Comparison of ENCODE assay signal across 23 cellular contexts in the genomic region with DNA sequence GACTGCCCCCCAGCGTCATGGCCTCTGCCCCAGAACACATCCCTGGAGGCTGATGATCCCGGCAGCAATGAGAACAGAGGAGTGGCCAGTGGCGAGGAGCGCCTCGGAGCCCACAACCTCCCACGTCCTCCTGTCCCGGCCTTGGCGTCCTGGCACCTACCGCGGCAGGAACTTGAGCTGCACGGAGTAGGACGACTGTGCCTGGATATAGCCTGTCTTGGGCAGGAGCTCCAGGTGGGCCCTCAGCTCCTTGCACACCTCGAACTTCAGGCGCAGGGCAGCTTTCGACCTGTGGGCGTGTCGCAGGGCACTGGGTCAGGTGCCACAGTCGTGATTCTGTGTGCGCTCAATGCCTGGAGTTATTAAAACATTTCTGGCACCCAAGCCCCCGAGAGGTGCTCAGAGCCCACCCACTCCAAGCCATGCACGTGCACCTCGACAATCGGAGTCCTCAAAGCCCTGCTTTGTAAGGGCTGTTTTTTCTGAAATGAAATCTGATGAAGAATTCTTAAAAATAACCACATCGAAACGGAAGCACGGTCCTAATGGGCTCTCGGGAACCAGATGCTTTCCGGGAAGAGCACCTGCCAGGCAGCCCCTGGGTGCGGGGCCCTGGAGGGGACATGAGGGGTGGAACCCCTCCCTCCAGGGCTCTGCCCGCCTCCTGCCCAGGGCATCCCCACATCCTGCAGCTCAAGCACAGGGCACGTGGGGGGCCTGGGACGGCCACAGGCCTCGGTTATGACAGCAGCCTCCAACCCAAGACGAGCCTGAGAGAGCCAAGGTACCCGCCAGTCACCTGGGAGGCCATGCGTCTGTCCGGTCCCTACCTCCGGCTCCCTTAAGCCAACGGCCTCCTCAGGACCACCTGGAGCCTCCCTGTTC. TPM values are rescaled to one million over a fixed set of nuclear protein-coding genes. Genes with fewer than 3 reads are reported as not detected.
DNase-seq lines count a peak whose midpoint lies in the region; ATAC-seq, FAIRE-seq and TF ChIP-seq lines count a peak whose summit lies in the region.
"Had no signal": no experiment of that assay in that cellular context is flagged by ENCODE, and none has a peak within 500 bp of the region (broad histone marks: within the 10 kb centered on the region; RNA-seq: fewer than 3 reads in every experiment).

No MANE protein-coding gene starts in this region.

- H3K4me1 ChIP-seq in heart right ventricle, result peaks cover 0 to 19% (median 9%) of the 10 kb centered on the region in 9 donors
- H3K4me1 ChIP-seq in SJCRH30, result peaks cover 14% of the 10 kb centered on the region
- H3K4me1 ChIP-seq in HepG2 (ENCODE audit: insufficient read depth, low read length), result peaks cover 76% of the 10 kb centered on the region
- H3K4me1 ChIP-seq in spleen, result peaks cover 0 to 18% (median 10%) of the 10 kb centered on the region in 6 donors
- no peaks in the 10 kb centered on the region for H3K4me1 ChIP-seq in psoas muscle

- peak overlapping the region; percentile 84 for H3K9ac ChIP-seq in HepG2 (ENCODE audit: insufficient read depth, low read depth, low read length)
- H3K9ac ChIP-seq: KMS-11 had no signal

- FAIRE-seq in HepG2 (lab: Jason Lieb, UNC), result no peak
- FAIRE-seq: HTR-8/SVneo had no signal

- ATAC-seq in Right ventricle myocardium superior (ENCODE audit: poor library complexity) (no peak), heart right ventricle (no peak), HepG2 (peak; percentile 0; the same call in 2 of the 3 replicates), psoas muscle (no peak)
- ATAC-seq: HCT116 had no signal

- in situ Hi-C loops in HepG2 (cut with HindIII; ENCODE audit: extremely low pct_ligation_motif_present, low pct_unique_long_range_greater_than_20kb), result no loop called here

- H4K20me1 ChIP-seq in HepG2 (ENCODE audit: insufficient read depth, low read length), result 0 out of 2 replicates have a peak, but pooled peaks cover 3% of the 10 kb centered on the region

- H3K79me2 ChIP-seq in HepG2 (ENCODE audit: insufficient read depth, low read length), result peaks cover 13% of the 10 kb centered on the region

- BruUV-seq in HepG2 (replicated peaks; lab: Mats Ljungman, UMichigan), result TSS peak; percentile 65

- intact Hi-C loops in Right ventricle myocardium superior (cut with DNase I), result loop anchor here (5.0 kb wide), 1 partner anchor 100 kb away; no protein-coding TSS in a partner anchor
- intact Hi-C loops in heart right ventricle (cut with DNase I), result loop anchor here in 5 of 10 donors (2.0 to 10.0 kb wide), 4 partner anchors 103 to 223 kb away; no protein-coding TSS in a partner anchor
- intact Hi-C loops in HepG2 (cut with micrococcal nuclease; ENCODE audit: unreplicated experiment), result no loop called here
- intact Hi-C loops in spleen (cut with DNase I; ENCODE audit: low total_unique reads), result loop anchor here (10.0 kb wide), 1 partner anchor 103 kb away; no protein-coding TSS in a partner anchor
- intact Hi-C loops in psoas muscle (cut with DNase I), result loop anchor here in 1 of 2 donors (5.0 kb wide), 1 partner anchor 105 kb away; no protein-coding TSS in a partner anchor

- DNase-seq in Right ventricle myocardium superior (peak; percentile 31), heart right ventricle (no peak), SJCRH30 (peak in 1 of 2 experiments; percentile 2), HepG2 (ENCODE audit: low spot score) (no peak), spleen (peak; percentile 59), NCI-H748 treated with DMSO at 0.1 percent for 48 hours (lab: John Stamatoyannopoulos, UW) (no peak), NCI-H2081 (lab: John Stamatoyannopoulos, UW) (no peak), psoas muscle (no peak)
- DNase-seq: 8988T, AML-193, DMS79 treated with DMSO at 0.1 percent for 48 hours, GOT3, IMR-90, NCI-H1694, NCI-H2081 treated with DMSO at 0.1 percent for 48 hours, NCI-H2171 treated with DMSO at 0.1 percent for 48 hours, NCI-H524 treated with DMSO at 0.1 percent for 48 hours had no signal

- H2AFZ ChIP-seq in HepG2 (ENCODE audit: low read length), result no peak overlapping the region

- CTCF ChIA-PET in HepG2 (lab: Yijun Ruan, JAX; ENCODE audit: low intra/inter-chr PET ratio, low total read pairs), result interaction anchor here (1.6 kb wide), 1 partner anchor 102 kb away, joined by 4 read pairs; no protein-coding TSS in a partner anchor

- no peak overlapping the region for H3K4me3 ChIP-seq in heart right ventricle
- H3K4me3 ChIP-seq in SJCRH30, result peak overlapping the region; percentile 42
- H3K4me3 ChIP-seq in HepG2 (replicated peaks in 1 of 3; ENCODE audit: insufficient read depth in 1 of 3, low read depth in 2 of 3, low read length in 3 of 3), result peak overlapping the region; percentile 29 to 87 (median 67); a peak in 5 of 6 replicates
- H3K4me3 ChIP-seq in spleen, result no peak overlapping the region
- H3K4me3 ChIP-seq in psoas muscle, result no peak overlapping the region

- H3K4me2 ChIP-seq in HepG2 (ENCODE audit: low read depth, low read length), result peak overlapping the region; percentile 95
- H3K4me2 ChIP-seq: KMS-11 had no signal

- POLR2A ChIA-PET in HepG2 (lab: Yijun Ruan, JAX), result interaction anchor here (1.2 to 4.3 kb wide), 7 partner anchors 18 to 102 kb away, joined by 3 to 55 read pairs (median 10); a partner anchor contains a TSS

- TF ChIP-seq EP300 in HepG2 (IDR thresholded peaks at IDR 0.05; ENCODE audit: low read depth in 2 of 2, low read length in 2 of 2) (no peak), HepG2 (CRISPR knock-in tag; IDR thresholded peaks at IDR 0.05; ENCODE audit: borderline replicate concordance) (no peak)

- no peak for TF ChIP-seq CTCF in heart right ventricle (IDR thresholded peaks at IDR 0.05)
- TF ChIP-seq CTCF in HepG2 (CRISPR knock-in tag; IDR thresholded peaks at IDR 0.05), result no peak
- no peak for TF ChIP-seq CTCF in spleen (IDR thresholded peaks at IDR 0.05 in 8 of 11, conservative IDR thresholded peaks at IDR 0.05 in 3 of 11)
- TF ChIP-seq CTCF in psoas muscle (IDR thresholded peaks at IDR 0.05), result no peak

- no peak overlapping the region for H3K27ac ChIP-seq in heart right ventricle
- H3K27ac ChIP-seq in SJCRH30, result no peak overlapping the region
- H3K27ac ChIP-seq in HepG2 (ENCODE audit: extremely low read length, insufficient read depth, low read length), result peak overlapping the region; percentile 91
- no peak overlapping the region for H3K27ac ChIP-seq in spleen
- no peak overlapping the region for H3K27ac ChIP-seq in psoas muscle
- H3K27ac ChIP-seq: KMS-11, RWPE1 had no signal

- 77 to 82% methylated on average over 39 of the region's 39 CpGs for WGBS in heart right ventricle, 2 donors
- WGBS in HepG2 (ENCODE audit: low lambda C conversion rate), result 70% methylated on average over 16 of the region's 39 CpGs
- 79 to 84% (median 81%) methylated on average over 33 to 39 of the region's 39 CpGs for WGBS in spleen, 5 donors
- 55 to 67% (median 57%) methylated on average over 36 to 39 of the region's 39 CpGs for WGBS in psoas muscle, 3 donors

- TF ChIP-seq POLR2A in HepG2 (IDR thresholded peaks at IDR 0.05; ENCODE audit: insufficient read depth in 1 of 2, low read depth in 2 of 2, low read length in 2 of 2) (no peak), spleen (IDR thresholded peaks at IDR 0.05) (no peak)

- H3K27me3 ChIP-seq in heart right ventricle, result peaks cover 0 to 32% (median 10%) of the 10 kb centered on the region in 7 donors
- H3K27me3 ChIP-seq in SJCRH30, result peaks cover 12% of the 10 kb centered on the region
- H3K27me3 ChIP-seq in HepG2 (ENCODE audit: control insufficient read depth in 1 of 2, insufficient read depth in 2 of 2, low read length in 2 of 2), result no peaks in the 10 kb centered on the region
- H3K27me3 ChIP-seq in spleen (replicated peaks in 1 of 7), result peaks cover 0 to 32% (median 0%) of the 10 kb centered on the region in 7 donors
- H3K27me3 ChIP-seq in psoas muscle (ENCODE audit: insufficient read depth in 3 of 3, low read length in 2 of 3), result peaks cover 0 to 48% (median 0%) of the 10 kb centered on the region in 3 donors

- no peak for TF ChIP-seq RAD21 in HepG2 (CRISPR knock-in tag; IDR thresholded peaks at IDR 0.05)

- H3K36me3 ChIP-seq in heart right ventricle, result no peaks in the 10 kb centered on the region
- H3K36me3 ChIP-seq in SJCRH30, result no peaks in the 10 kb centered on the region
- H3K36me3 ChIP-seq in HepG2 (replicated peaks in 1 of 2; ENCODE audit: control insufficient read depth in 1 of 2, insufficient read depth in 2 of 2, low read length in 2 of 2), result no peaks in the 10 kb centered on the region; a peak in 1 of 5 replicates
- H3K36me3 ChIP-seq in spleen, result no peaks in the 10 kb centered on the region
- H3K36me3 ChIP-seq in psoas muscle (ENCODE audit: insufficient read depth in 1 of 2, low read depth in 1 of 2), result no peaks in the 10 kb centered on the region

- no peaks in the 10 kb centered on the region for H3K9me3 ChIP-seq in heart right ventricle
- H3K9me3 ChIP-seq in SJCRH30 (replicated peaks), result no peaks in the 10 kb centered on the region
- no peaks in the 10 kb centered on the region for H3K9me3 ChIP-seq in HepG2 (ENCODE audit: low read length)
- no peaks in the 10 kb centered on the region for H3K9me3 ChIP-seq in spleen
- no peaks in the 10 kb centered on the region for H3K9me3 ChIP-seq in psoas muscle

RNA-seq across cellular contexts. Expression of a gene that starts 23.0 kb away (rescaled TPM):
- total RNA-seq in Right ventricle myocardium superior (2.1 TPM), heart right ventricle (1 to 10 TPM in 6 of 10 donors, under 1 TPM in 2, not detected in 2; 0.58 to 3.1 (median 1.9) TPM), HepG2 (2016; rRNA removed; fragmentation: Illumina TruSeq; extraction: Trizol) (12.9 and 18.7 TPM in 2 replicates), spleen (1 to 10 TPM in 6 of 7 donors, not detected in 1; 1.1 to 4.7 (median 1.8) TPM), psoas muscle (100 to 1,000 TPM in 1 of 4 donors, 10 to 100 TPM in 3; 37.2 to 107 (median 53.4) TPM)
- polyA plus RNA-seq in heart right ventricle (10 to 100 TPM in 1 of 2 donors, 1 to 10 TPM in 1; 1.0 to 11.5 TPM), HepG2 (2011; rRNA removed) (13.2 and 15.3 TPM in 2 replicates), spleen (1 to 10 TPM in 1 of 3 donors, under 1 TPM in 2; 0.35 to 1.9 (median 0.64) TPM), psoas muscle (100 to 1,000 TPM in 2 of 3 donors, 10 to 100 TPM in 1; 42.0 to 137 (median 114) TPM)
- 0.61 and 1.0 TPM in 2 replicates for total RNA-seq in SJCRH30 (2014; rRNA removed; shearing (Covaris generic))
- total RNA-seq in HepG2 (2016; cell fraction: cytosol; rRNA removed; fragmentation: Illumina TruSeq; extraction: Trizol; ENCODE audit: low read depth), result 49.1 and 56.2 TPM in 2 replicates
- total RNA-seq in HepG2 (2016; cell fraction: insoluble cytoplasmic fraction; rRNA removed; fragmentation: Illumina TruSeq; extraction: Trizol), result 9.2 and 18.5 TPM in 2 replicates
- 52.4 and 62.3 TPM in 2 replicates for total RNA-seq in HepG2 (2016; cell fraction: membrane; rRNA removed; fragmentation: Illumina TruSeq; extraction: Trizol)
- 7.7 and 11.9 TPM in 2 replicates for total RNA-seq in HepG2 (2016; cell fraction: nucleus; rRNA removed; fragmentation: Illumina TruSeq; extraction: Trizol)
- polyA plus RNA-seq in HepG2 (2011; cell fraction: cytosol; rRNA removed), result 12.8 and 25.5 TPM in 2 replicates
- 29.4 and 36.3 TPM in 2 replicates for polyA plus RNA-seq in HepG2 (2011; cell fraction: nucleus; rRNA removed)
- 6.6 and 7.8 TPM in 2 replicates for polyA plus RNA-seq in HepG2 (2012)
- 77.9 and 88.5 TPM in 2 replicates for polyA plus RNA-seq in HepG2 (2016; cell fraction: cytosol; fragmentation: Illumina TruSeq; extraction: Trizol; ENCODE audit: low read depth)
- 13.6 and 17.5 TPM in 2 replicates for polyA plus RNA-seq in HepG2 (2016; cell fraction: insoluble cytoplasmic fraction; fragmentation: Illumina TruSeq; extraction: Trizol; ENCODE audit: low read depth)
- polyA plus RNA-seq in HepG2 (2016; cell fraction: membrane; fragmentation: Illumina TruSeq; extraction: Trizol; ENCODE audit: low read depth), result 69.4 and 73.4 TPM in 2 replicates
- polyA plus RNA-seq in HepG2 (2016; cell fraction: nucleus; fragmentation: Illumina TruSeq; extraction: Trizol; ENCODE audit: insufficient read depth, low read depth), result 21.1 and 21.2 TPM in 2 replicates
- 1.1 and 27.0 TPM in 2 replicates for polyA minus RNA-seq in HepG2 (2011; rRNA and poly(A)+ RNA removed; ENCODE audit: low replicate concordance)
- polyA minus RNA-seq in HepG2 (2011; cell fraction: cytosol; rRNA and poly(A)+ RNA removed), result 7.6 and 7.8 TPM in 2 replicates
- 2.3 and 2.6 TPM in 2 replicates for polyA minus RNA-seq in HepG2 (2011; cell fraction: nucleus; rRNA and poly(A)+ RNA removed)
- total RNA-seq: M059J had no signal
- polyA plus RNA-seq: CD14-positive monocyte had no signal

RNA-seq across cellular contexts. Expression of a gene that starts 27.1 kb away (rescaled TPM):
- total RNA-seq in Right ventricle myocardium superior, result not detected
- under 1 TPM in 2 of 10 donors, not detected in 8; 0.20 TPM for total RNA-seq in heart right ventricle
- polyA plus RNA-seq in heart right ventricle, result under 1 TPM; 0.09 to 0.88 TPM
- total RNA-seq in SJCRH30 (2014; rRNA removed; shearing (Covaris generic)), result 0.12 and 0.20 TPM in 2 replicates
- 0.11 TPM in 1 of 2 replicates, not detected in the other for total RNA-seq in HepG2 (2016; rRNA removed; fragmentation: Illumina TruSeq; extraction: Trizol)
- total RNA-seq in HepG2 (2016; cell fraction: cytosol; rRNA removed; fragmentation: Illumina TruSeq; extraction: Trizol; ENCODE audit: low read depth), result not detected in 2 replicates
- 0.13 TPM in 1 of 2 replicates, not detected in the other for total RNA-seq in HepG2 (2016; cell fraction: insoluble cytoplasmic fraction; rRNA removed; fragmentation: Illumina TruSeq; extraction: Trizol)
- not detected in 2 replicates for total RNA-seq in HepG2 (2016; cell fraction: membrane; rRNA removed; fragmentation: Illumina TruSeq; extraction: Trizol)
- total RNA-seq in HepG2 (2016; cell fraction: nucleus; rRNA removed; fragmentation: Illumina TruSeq; extraction: Trizol), result not detected in 2 replicates
- polyA plus RNA-seq in HepG2 (2011; rRNA removed), result 0.12 TPM in 1 of 2 replicates, not detected in the other
- not detected in 2 replicates for polyA plus RNA-seq in HepG2 (2011; cell fraction: cytosol; rRNA removed)
- polyA plus RNA-seq in HepG2 (2011; cell fraction: nucleus; rRNA removed), result 0.80 and 1.5 TPM in 2 replicates
- polyA plus RNA-seq in HepG2 (2012), result not detected in 2 replicates
- polyA plus RNA-seq in HepG2 (2016; cell fraction: cytosol; fragmentation: Illumina TruSeq; extraction: Trizol; ENCODE audit: low read depth), result not detected in 2 replicates
- not detected in 2 replicates for polyA plus RNA-seq in HepG2 (2016; cell fraction: insoluble cytoplasmic fraction; fragmentation: Illumina TruSeq; extraction: Trizol; ENCODE audit: low read depth)
- polyA plus RNA-seq in HepG2 (2016; cell fraction: membrane; fragmentation: Illumina TruSeq; extraction: Trizol; ENCODE audit: low read depth), result not detected in 2 replicates
- 0.38 and 0.87 TPM in 2 replicates for polyA plus RNA-seq in HepG2 (2016; cell fraction: nucleus; fragmentation: Illumina TruSeq; extraction: Trizol; ENCODE audit: insufficient read depth, low read depth)
- polyA minus RNA-seq in HepG2 (2011; rRNA and poly(A)+ RNA removed; ENCODE audit: low replicate concordance), result not detected in 2 replicates
- polyA minus RNA-seq in HepG2 (2011; cell fraction: cytosol; rRNA and poly(A)+ RNA removed), result not detected in 2 replicates
- polyA minus RNA-seq in HepG2 (2011; cell fraction: nucleus; rRNA and poly(A)+ RNA removed), result 0.64 TPM in 1 of 2 replicates, not detected in the other
- 1 to 10 TPM in 1 of 7 donors, under 1 TPM in 4, not detected in 2; 0.34 to 3.0 (median 0.66) TPM for total RNA-seq in spleen
- 1 to 10 TPM in 1 of 3 donors, under 1 TPM in 2; 0.58 to 1.8 (median 0.85) TPM for polyA plus RNA-seq in spleen
- total RNA-seq in psoas muscle, result 10 to 100 TPM in 2 of 4 donors, 1 to 10 TPM in 2; 4.2 to 54.5 (median 16.0) TPM
- polyA plus RNA-seq in psoas muscle, result 10 to 100 TPM in 2 of 3 donors, 1 to 10 TPM in 1; 9.7 to 75.4 (median 49.8) TPM
- total RNA-seq: IMR-90, M059J had no signal
- polyA plus RNA-seq: CD14-positive monocyte had no signal

RNA-seq across cellular contexts. Expression of a gene that starts 51.2 kb away (rescaled TPM):
- total RNA-seq in Right ventricle myocardium superior (154 TPM), heart right ventricle (100 to 1,000 TPM; 139 to 228 (median 174) TPM), HepG2 (2016; rRNA removed; fragmentation: Illumina TruSeq; extraction: Trizol) (66.2 and 76.7 TPM in 2 replicates), spleen (100 to 1,000 TPM; 186 to 304 (median 273) TPM), psoas muscle (10 to 100 TPM; 68.0 to 90.3 (median 75.9) TPM)
- polyA plus RNA-seq in heart right ventricle (100 to 1,000 TPM in 1 of 2 donors, 10 to 100 TPM in 1; 64.9 to 109 TPM), HepG2 (2011; rRNA removed) (327 and 345 TPM in 2 replicates), spleen (100 to 1,000 TPM in 1 of 3 donors, 10 to 100 TPM in 2; 76.0 to 132 (median 95.5) TPM), psoas muscle (100 to 1,000 TPM in 1 of 3 donors, 10 to 100 TPM in 2; 32.3 to 100 (median 58.4) TPM)
- total RNA-seq in SJCRH30 (2014; rRNA removed; shearing (Covaris generic)), result 167 and 184 TPM in 2 replicates
- total RNA-seq in HepG2 (2016; cell fraction: cytosol; rRNA removed; fragmentation: Illumina TruSeq; extraction: Trizol; ENCODE audit: low read depth), result 98.5 and 108 TPM in 2 replicates
- total RNA-seq in HepG2 (2016; cell fraction: insoluble cytoplasmic fraction; rRNA removed; fragmentation: Illumina TruSeq; extraction: Trizol), result 68.2 and 68.8 TPM in 2 replicates
- total RNA-seq in HepG2 (2016; cell fraction: membrane; rRNA removed; fragmentation: Illumina TruSeq; extraction: Trizol), result 163 and 168 TPM in 2 replicates
- total RNA-seq in HepG2 (2016; cell fraction: nucleus; rRNA removed; fragmentation: Illumina TruSeq; extraction: Trizol), result 45.2 and 49.3 TPM in 2 replicates
- 278 and 286 TPM in 2 replicates for polyA plus RNA-seq in HepG2 (2011; cell fraction: cytosol; rRNA removed)
- 169 and 179 TPM in 2 replicates for polyA plus RNA-seq in HepG2 (2011; cell fraction: nucleus; rRNA removed)
- 196 and 197 TPM in 2 replicates for polyA plus RNA-seq in HepG2 (2012)
- polyA plus RNA-seq in HepG2 (2016; cell fraction: cytosol; fragmentation: Illumina TruSeq; extraction: Trizol; ENCODE audit: low read depth), result 302 and 370 TPM in 2 replicates
- polyA plus RNA-seq in HepG2 (2016; cell fraction: insoluble cytoplasmic fraction; fragmentation: Illumina TruSeq; extraction: Trizol; ENCODE audit: low read depth), result 201 and 257 TPM in 2 replicates
- polyA plus RNA-seq in HepG2 (2016; cell fraction: membrane; fragmentation: Illumina TruSeq; extraction: Trizol; ENCODE audit: low read depth), result 387 and 445 TPM in 2 replicates
- polyA plus RNA-seq in HepG2 (2016; cell fraction: nucleus; fragmentation: Illumina TruSeq; extraction: Trizol; ENCODE audit: insufficient read depth, low read depth), result 156 and 160 TPM in 2 replicates
- polyA minus RNA-seq in HepG2 (2011; rRNA and poly(A)+ RNA removed; ENCODE audit: low replicate concordance), result 349 and 450 TPM in 2 replicates
- polyA minus RNA-seq in HepG2 (2011; cell fraction: cytosol; rRNA and poly(A)+ RNA removed), result 168 and 187 TPM in 2 replicates
- polyA minus RNA-seq in HepG2 (2011; cell fraction: nucleus; rRNA and poly(A)+ RNA removed), result 63.1 and 70.6 TPM in 2 replicates

Comparison
In these comparisons a context has a peak if more than half of its experiments do, and no peak if none do; other contexts are left out.
1. DNase-seq: peak in Right ventricle myocardium superior (single experiment) and spleen (single experiment); none in heart right ventricle (0 of 2), HepG2 (single experiment), NCI-H748 treated with DMSO at 0.1 percent for 48 hours (single experiment), NCI-H2081 (0 of 2) and psoas muscle (0 of 2).
2. H3K4me3 ChIP-seq: peak in SJCRH30 (single experiment) and HepG2 (3 of 3); none in heart right ventricle (0 of 10), spleen (0 of 8) and psoas muscle (single experiment).